2 cellular contexts compared by ENCODE assay signal in genomic region chr20:4556781-4557180, GRCh38.
TF ChIP-seq lines count a peak whose summit lies in the region.

No MANE protein-coding gene starts in this region.

TF ChIP-seq in IMR-90, 13 proteins besides CTCF, POLR2A, EP300 and RAD21:
- TF ChIP-seq CHD1 (IDR thresholded peaks at IDR 0.05; ENCODE audit: low read depth, low read length): no peak
- no peak for TF ChIP-seq BHLHE40 (IDR thresholded peaks at IDR 0.05; ENCODE audit: low read depth, low read length)
- no peak for TF ChIP-seq ELK1 (IDR thresholded peaks at IDR 0.05; ENCODE audit: borderline replicate concordance, low read depth, low read length)
- TF ChIP-seq MAFK (IDR thresholded peaks at IDR 0.05; ENCODE audit: low read depth, low read length): no peak
- no peak for TF ChIP-seq MXI1 (IDR thresholded peaks at IDR 0.05; ENCODE audit: borderline replicate concordance, low read depth, low read length)
- no peak for TF ChIP-seq CEBPB (IDR thresholded peaks at IDR 0.05; ENCODE audit: low read depth, low read length)
- TF ChIP-seq RCOR1 (IDR thresholded peaks at IDR 0.05; ENCODE audit: insufficient replicate concordance, low read length): no peak
- no peak for TF ChIP-seq FOS (IDR thresholded peaks at IDR 0.05; ENCODE audit: low read depth, low read length)
- TF ChIP-seq USF2 (IDR thresholded peaks at IDR 0.05; ENCODE audit: low read depth, low read length): no peak
- TF ChIP-seq MAZ (IDR thresholded peaks at IDR 0.05; ENCODE audit: borderline replicate concordance, low read depth, low read length): no peak
- no peak for TF ChIP-seq NFE2L2 (IDR thresholded peaks at IDR 0.05; ENCODE audit: low read depth, low read length)
- no peak for TF ChIP-seq RFX5 (IDR thresholded peaks at IDR 0.05; ENCODE audit: low read depth, low read length)
- TF ChIP-seq SMC3 (IDR thresholded peaks at IDR 0.05; ENCODE audit: low read depth, low read length): no peak
TF ChIP-seq in IMR-90: peak in this region for 0.

TF ChIP-seq in K562, 482 proteins besides CTCF, POLR2A, EP300 and RAD21:
- TF ChIP-seq FOS (IDR thresholded peaks at IDR 0.05; ENCODE audit: extremely low read depth, insufficient read length) (no peak), GABPB2 (CRISPR knock-in tag; conservative IDR thresholded peaks at IDR 0.05) (no peak), ZC3H4 (CRISPR knock-in tag; IDR thresholded peaks at IDR 0.05; ENCODE audit: borderline replicate concordance) (no peak), MGA (IDR thresholded peaks at IDR 0.05) (no peak), TEAD1 (CRISPR knock-in tag; IDR thresholded peaks at IDR 0.05) (no peak), THAP12 (CRISPR knock-in tag; IDR thresholded peaks at IDR 0.05) (no peak), SUPT5H (IDR thresholded peaks at IDR 0.05) (no peak), HNRNPL (IDR thresholded peaks at IDR 0.05; ENCODE audit: low read depth, low read length) (no peak), SMARCA5 (IDR thresholded peaks at IDR 0.05) (no peak), CBX1 (IDR thresholded peaks at IDR 0.05; ENCODE audit: low read depth) (no peak), ZNF518B (CRISPR knock-in tag; IDR thresholded peaks at IDR 0.05) (no peak), ELK1 (CRISPR knock-in tag; IDR thresholded peaks at IDR 0.05) (no peak)
